Comparison of ENCODE assay signal across 1 cellular context in the genomic region with DNA sequence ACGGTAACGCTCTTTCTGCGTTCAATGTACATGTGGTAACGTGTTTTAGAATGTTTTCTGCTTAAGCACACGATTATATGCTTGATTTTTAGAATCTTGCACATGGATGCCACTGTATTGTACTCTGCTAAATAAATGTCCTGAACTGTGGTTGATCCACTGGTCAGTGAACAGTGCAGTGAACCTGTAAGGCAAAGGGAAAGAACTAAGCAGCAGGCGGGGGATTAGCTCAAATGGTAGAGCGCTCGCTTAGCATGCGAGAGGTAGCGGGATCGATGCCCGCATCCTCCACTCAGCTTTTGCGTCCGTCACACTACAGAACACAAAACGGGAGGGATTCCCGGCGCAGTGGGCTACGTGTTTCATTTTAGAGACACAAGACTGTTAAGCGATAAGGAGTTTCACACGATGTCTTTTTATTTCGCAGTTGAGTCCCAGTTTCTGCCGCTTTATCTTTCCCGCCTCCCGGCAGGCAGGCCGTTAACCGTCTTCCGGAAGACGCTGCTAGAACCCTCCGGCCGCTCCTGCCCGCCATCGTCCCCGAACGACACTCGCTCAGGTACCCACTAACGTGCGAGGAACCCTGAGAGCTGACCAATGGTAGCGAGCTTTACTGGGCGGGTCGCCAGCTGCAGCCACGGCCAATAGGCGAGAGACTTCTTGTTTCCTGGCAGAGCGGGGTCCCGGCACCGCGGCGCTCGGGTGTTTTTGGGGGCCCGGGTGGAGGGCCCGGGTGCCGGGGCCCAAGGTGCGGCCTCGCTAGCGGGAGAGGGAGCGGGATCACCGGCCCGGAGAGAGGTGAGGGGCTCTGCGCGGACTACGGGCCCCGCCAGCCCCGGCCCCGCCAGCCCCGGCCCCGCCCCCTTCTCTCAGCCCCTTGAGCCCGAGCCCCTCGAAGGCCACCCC.
TF ChIP-seq lines count a peak whose summit lies in the region.

A gene with protein sequence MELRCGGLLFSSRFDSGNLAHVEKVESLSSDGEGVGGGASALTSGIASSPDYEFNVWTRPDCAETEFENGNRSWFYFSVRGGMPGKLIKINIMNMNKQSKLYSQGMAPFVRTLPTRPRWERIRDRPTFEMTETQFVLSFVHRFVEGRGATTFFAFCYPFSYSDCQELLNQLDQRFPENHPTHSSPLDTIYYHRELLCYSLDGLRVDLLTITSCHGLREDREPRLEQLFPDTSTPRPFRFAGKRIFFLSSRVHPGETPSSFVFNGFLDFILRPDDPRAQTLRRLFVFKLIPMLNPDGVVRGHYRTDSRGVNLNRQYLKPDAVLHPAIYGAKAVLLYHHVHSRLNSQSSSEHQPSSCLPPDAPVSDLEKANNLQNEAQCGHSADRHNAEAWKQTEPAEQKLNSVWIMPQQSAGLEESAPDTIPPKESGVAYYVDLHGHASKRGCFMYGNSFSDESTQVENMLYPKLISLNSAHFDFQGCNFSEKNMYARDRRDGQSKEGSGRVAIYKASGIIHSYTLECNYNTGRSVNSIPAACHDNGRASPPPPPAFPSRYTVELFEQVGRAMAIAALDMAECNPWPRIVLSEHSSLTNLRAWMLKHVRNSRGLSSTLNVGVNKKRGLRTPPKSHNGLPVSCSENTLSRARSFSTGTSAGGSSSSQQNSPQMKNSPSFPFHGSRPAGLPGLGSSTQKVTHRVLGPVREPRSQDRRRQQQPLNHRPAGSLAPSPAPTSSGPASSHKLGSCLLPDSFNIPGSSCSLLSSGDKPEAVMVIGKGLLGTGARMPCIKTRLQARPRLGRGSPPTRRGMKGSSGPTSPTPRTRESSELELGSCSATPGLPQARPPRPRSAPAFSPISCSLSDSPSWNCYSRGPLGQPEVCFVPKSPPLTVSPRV (plus strand): TSS at position 673 of the 906 bp plus-strand sequence. CDS start 1,291 bp downstream, outside the sequence.

TF ChIP-seq in HepG2, 621 proteins besides CTCF, POLR2A, EP300 and RAD21 (continued from another document and continues in another):
- TF ChIP-seq, protein P1, sequence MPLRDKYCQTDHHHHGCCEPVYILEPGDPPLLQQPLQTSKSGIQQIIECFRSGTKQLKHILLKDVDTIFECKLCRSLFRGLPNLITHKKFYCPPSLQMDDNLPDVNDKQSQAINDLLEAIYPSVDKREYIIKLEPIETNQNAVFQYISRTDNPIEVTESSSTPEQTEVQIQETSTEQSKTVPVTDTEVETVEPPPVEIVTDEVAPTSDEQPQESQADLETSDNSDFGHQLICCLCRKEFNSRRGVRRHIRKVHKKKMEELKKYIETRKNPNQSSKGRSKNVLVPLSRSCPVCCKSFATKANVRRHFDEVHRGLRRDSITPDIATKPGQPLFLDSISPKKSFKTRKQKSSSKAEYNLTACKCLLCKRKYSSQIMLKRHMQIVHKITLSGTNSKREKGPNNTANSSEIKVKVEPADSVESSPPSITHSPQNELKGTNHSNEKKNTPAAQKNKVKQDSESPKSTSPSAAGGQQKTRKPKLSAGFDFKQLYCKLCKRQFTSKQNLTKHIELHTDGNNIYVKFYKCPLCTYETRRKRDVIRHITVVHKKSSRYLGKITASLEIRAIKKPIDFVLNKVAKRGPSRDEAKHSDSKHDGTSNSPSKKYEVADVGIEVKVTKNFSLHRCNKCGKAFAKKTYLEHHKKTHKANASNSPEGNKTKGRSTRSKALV (CRISPR knock-in tag; IDR thresholded peaks at IDR 0.05), result peak; percentile 54; the same call in 1 of the 2 replicates
- TF ChIP-seq ZNF274 (CRISPR knock-in tag; IDR thresholded peaks at IDR 0.05) (peak; percentile 97), NRL (CRISPR knock-in tag; IDR thresholded peaks at IDR 0.05; ENCODE audit: borderline replicate concordance) (peak; percentile 99), ZNF552 (CRISPR knock-in tag; IDR thresholded peaks at IDR 0.05; ENCODE audit: borderline replicate concordance) (peak; percentile 73; the same call in 1 of the 2 replicates), ZNF343 (CRISPR knock-in tag; IDR thresholded peaks at IDR 0.05) (peak; percentile 87; the same call in 1 of the 2 replicates), ZNF652 (CRISPR knock-in tag; IDR thresholded peaks at IDR 0.05; ENCODE audit: borderline replicate concordance, low read depth) (0 out of 2 replicates have a peak, but pooled peaks have one; percentile 35), EED (CRISPR knock-in tag; IDR thresholded peaks at IDR 0.05) (peak; percentile 68; the same call in 1 of the 2 replicates), IKZF1 (IDR thresholded peaks at IDR 0.05) (no peak), ZNF614 (CRISPR knock-in tag; IDR thresholded peaks at IDR 0.05; ENCODE audit: borderline replicate concordance) (peak; percentile 81), ATAD3A (CRISPR knock-in tag; IDR thresholded peaks at IDR 0.05) (no peak; the same call in 1 of the 2 replicates), ZNF331 (CRISPR knock-in tag; IDR thresholded peaks at IDR 0.05) (no peak; the same call in 1 of the 2 replicates), ZNF605 (CRISPR knock-in tag; IDR thresholded peaks at IDR 0.05) (peak; percentile 93), HOXA7 (CRISPR knock-in tag; IDR thresholded peaks at IDR 0.05) (0 out of 2 replicates have a peak, but pooled peaks have one; percentile 81), NR3C1 (CRISPR knock-in tag; IDR thresholded peaks at IDR 0.05) (0 out of 2 replicates have a peak, but pooled peaks have one; percentile 13), ZKSCAN1 (IDR thresholded peaks at IDR 0.05; ENCODE audit: low read length) (no peak; the same call in 1 of the 2 replicates), U2AF2 (IDR thresholded peaks at IDR 0.05; ENCODE audit: low read depth, low read length) (no peak), ZNF501 (CRISPR knock-in tag; IDR thresholded peaks at IDR 0.05) (peak; percentile 96), MEF2D (CRISPR knock-in tag; IDR thresholded peaks at IDR 0.05) (peak; percentile 95), ZSCAN30 (CRISPR knock-in tag; IDR thresholded peaks at IDR 0.05) (no peak), TBL1XR1 (IDR thresholded peaks at IDR 0.05; ENCODE audit: borderline replicate concordance, low read length, partially characterized antibody) (peak; percentile 75)
- TF ChIP-seq, protein P2, sequence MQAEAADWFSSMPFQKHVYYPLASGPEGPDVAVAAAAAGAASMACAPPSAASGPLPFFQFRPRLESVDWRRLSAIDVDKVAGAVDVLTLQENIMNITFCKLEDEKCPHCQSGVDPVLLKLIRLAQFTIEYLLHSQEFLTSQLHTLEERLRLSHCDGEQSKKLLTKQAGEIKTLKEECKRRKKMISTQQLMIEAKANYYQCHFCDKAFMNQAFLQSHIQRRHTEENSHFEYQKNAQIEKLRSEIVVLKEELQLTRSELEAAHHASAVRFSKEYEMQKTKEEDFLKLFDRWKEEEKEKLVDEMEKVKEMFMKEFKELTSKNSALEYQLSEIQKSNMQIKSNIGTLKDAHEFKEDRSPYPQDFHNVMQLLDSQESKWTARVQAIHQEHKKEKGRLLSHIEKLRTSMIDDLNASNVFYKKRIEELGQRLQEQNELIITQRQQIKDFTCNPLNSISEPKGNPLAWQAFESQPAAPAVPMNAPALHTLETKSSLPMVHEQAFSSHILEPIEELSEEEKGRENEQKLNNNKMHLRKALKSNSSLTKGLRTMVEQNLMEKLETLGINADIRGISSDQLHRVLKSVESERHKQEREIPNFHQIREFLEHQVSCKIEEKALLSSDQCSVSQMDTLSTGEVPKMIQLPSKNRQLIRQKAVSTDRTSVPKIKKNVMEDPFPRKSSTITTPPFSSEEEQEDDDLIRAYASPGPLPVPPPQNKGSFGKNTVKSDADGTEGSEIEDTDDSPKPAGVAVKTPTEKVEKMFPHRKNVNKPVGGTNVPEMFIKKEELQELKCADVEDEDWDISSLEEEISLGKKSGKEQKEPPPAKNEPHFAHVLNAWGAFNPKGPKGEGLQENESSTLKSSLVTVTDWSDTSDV (CRISPR knock-in tag; IDR thresholded peaks at IDR 0.05), result peak; percentile 89
- TF ChIP-seq, protein P3, sequence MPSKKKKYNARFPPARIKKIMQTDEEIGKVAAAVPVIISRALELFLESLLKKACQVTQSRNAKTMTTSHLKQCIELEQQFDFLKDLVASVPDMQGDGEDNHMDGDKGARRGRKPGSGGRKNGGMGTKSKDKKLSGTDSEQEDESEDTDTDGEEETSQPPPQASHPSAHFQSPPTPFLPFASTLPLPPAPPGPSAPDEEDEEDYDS (CRISPR knock-in tag; IDR thresholded peaks at IDR 0.05), result peak; percentile 67
- TF ChIP-seq, protein P4, sequence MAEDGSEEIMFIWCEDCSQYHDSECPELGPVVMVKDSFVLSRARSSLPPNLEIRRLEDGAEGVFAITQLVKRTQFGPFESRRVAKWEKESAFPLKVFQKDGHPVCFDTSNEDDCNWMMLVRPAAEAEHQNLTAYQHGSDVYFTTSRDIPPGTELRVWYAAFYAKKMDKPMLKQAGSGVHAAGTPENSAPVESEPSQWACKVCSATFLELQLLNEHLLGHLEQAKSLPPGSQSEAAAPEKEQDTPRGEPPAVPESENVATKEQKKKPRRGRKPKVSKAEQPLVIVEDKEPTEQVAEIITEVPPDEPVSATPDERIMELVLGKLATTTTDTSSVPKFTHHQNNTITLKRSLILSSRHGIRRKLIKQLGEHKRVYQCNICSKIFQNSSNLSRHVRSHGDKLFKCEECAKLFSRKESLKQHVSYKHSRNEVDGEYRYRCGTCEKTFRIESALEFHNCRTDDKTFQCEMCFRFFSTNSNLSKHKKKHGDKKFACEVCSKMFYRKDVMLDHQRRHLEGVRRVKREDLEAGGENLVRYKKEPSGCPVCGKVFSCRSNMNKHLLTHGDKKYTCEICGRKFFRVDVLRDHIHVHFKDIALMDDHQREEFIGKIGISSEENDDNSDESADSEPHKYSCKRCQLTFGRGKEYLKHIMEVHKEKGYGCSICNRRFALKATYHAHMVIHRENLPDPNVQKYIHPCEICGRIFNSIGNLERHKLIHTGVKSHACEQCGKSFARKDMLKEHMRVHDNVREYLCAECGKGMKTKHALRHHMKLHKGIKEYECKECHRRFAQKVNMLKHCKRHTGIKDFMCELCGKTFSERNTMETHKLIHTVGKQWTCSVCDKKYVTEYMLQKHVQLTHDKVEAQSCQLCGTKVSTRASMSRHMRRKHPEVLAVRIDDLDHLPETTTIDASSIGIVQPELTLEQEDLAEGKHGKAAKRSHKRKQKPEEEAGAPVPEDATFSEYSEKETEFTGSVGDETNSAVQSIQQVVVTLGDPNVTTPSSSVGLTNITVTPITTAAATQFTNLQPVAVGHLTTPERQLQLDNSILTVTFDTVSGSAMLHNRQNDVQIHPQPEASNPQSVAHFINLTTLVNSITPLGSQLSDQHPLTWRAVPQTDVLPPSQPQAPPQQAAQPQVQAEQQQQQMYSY (CRISPR knock-in tag; IDR thresholded peaks at IDR 0.05), result peak; percentile 57; the same call in 1 of the 2 replicates
- TF ChIP-seq, protein P5, sequence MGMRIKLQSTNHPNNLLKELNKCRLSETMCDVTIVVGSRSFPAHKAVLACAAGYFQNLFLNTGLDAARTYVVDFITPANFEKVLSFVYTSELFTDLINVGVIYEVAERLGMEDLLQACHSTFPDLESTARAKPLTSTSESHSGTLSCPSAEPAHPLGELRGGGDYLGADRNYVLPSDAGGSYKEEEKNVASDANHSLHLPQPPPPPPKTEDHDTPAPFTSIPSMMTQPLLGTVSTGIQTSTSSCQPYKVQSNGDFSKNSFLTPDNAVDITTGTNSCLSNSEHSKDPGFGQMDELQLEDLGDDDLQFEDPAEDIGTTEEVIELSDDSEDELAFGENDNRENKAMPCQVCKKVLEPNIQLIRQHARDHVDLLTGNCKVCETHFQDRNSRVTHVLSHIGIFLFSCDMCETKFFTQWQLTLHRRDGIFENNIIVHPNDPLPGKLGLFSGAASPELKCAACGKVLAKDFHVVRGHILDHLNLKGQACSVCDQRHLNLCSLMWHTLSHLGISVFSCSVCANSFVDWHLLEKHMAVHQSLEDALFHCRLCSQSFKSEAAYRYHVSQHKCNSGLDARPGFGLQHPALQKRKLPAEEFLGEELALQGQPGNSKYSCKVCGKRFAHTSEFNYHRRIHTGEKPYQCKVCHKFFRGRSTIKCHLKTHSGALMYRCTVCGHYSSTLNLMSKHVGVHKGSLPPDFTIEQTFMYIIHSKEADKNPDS (CRISPR knock-in tag; IDR thresholded peaks at IDR 0.05), result peak; percentile 86; the same call in 1 of the 2 replicates
- TF ChIP-seq, protein P6, sequence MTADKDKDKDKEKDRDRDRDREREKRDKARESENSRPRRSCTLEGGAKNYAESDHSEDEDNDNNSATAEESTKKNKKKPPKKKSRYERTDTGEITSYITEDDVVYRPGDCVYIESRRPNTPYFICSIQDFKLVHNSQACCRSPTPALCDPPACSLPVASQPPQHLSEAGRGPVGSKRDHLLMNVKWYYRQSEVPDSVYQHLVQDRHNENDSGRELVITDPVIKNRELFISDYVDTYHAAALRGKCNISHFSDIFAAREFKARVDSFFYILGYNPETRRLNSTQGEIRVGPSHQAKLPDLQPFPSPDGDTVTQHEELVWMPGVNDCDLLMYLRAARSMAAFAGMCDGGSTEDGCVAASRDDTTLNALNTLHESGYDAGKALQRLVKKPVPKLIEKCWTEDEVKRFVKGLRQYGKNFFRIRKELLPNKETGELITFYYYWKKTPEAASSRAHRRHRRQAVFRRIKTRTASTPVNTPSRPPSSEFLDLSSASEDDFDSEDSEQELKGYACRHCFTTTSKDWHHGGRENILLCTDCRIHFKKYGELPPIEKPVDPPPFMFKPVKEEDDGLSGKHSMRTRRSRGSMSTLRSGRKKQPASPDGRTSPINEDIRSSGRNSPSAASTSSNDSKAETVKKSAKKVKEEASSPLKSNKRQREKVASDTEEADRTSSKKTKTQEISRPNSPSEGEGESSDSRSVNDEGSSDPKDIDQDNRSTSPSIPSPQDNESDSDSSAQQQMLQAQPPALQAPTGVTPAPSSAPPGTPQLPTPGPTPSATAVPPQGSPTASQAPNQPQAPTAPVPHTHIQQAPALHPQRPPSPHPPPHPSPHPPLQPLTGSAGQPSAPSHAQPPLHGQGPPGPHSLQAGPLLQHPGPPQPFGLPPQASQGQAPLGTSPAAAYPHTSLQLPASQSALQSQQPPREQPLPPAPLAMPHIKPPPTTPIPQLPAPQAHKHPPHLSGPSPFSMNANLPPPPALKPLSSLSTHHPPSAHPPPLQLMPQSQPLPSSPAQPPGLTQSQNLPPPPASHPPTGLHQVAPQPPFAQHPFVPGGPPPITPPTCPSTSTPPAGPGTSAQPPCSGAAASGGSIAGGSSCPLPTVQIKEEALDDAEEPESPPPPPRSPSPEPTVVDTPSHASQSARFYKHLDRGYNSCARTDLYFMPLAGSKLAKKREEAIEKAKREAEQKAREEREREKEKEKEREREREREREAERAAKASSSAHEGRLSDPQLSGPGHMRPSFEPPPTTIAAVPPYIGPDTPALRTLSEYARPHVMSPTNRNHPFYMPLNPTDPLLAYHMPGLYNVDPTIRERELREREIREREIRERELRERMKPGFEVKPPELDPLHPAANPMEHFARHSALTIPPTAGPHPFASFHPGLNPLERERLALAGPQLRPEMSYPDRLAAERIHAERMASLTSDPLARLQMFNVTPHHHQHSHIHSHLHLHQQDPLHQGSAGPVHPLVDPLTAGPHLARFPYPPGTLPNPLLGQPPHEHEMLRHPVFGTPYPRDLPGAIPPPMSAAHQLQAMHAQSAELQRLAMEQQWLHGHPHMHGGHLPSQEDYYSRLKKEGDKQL (CRISPR knock-in tag; IDR thresholded peaks at IDR 0.05; ENCODE audit: low read depth), result peak; percentile 49; the same call in 1 of the 2 replicates
- TF ChIP-seq, protein P7, sequence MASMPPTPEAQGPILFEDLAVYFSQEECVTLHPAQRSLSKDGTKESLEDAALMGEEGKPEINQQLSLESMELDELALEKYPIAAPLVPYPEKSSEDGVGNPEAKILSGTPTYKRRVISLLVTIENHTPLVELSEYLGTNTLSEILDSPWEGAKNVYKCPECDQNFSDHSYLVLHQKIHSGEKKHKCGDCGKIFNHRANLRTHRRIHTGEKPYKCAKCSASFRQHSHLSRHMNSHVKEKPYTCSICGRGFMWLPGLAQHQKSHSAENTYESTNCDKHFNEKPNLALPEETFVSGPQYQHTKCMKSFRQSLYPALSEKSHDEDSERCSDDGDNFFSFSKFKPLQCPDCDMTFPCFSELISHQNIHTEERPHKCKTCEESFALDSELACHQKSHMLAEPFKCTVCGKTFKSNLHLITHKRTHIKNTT (CRISPR knock-in tag; IDR thresholded peaks at IDR 0.05), result peak; percentile 100; the same call in 1 of the 2 replicates
